Comparison of ENCODE assay signal across 12 cellular contexts in genomic region chr12:104175726-104176247, GRCh38.
"Had no signal": no experiment of that assay in that cellular context is flagged by ENCODE, and none has a peak within 500 bp of the region (broad histone marks: within the 10 kb centered on the region; RNA-seq: fewer than 3 reads in every experiment).

No MANE protein-coding gene starts in this region.

- H3K9me3 ChIP-seq: gastroesophageal sphincter, ovary, tibial nerve had no signal

- H3K27ac ChIP-seq: brain microvascular endothelial cell, ovary, skin epidermis had no signal

- H3K36me3 ChIP-seq: brain microvascular endothelial cell, gastroesophageal sphincter, ovary, tibial nerve had no signal

- H3K27me3 ChIP-seq: brain microvascular endothelial cell, gastroesophageal sphincter, ovary, tibial nerve had no signal

- H3K4me3 ChIP-seq: gastroesophageal sphincter, ovary, skin epidermis, tibial nerve had no signal

- ATAC-seq: activated T-cell treated with anti-CD3 and anti-CD28 coated beads, Interleukin-2, amount 50 U/mL, for 4 hours; gastroesophageal sphincter; T-helper 17 cell had no signal

- DNase-seq: activated CD4-positive, alpha-beta T cell treated with anti-CD3 and anti-CD28 coated beads, Interleukin-2, amount 10 ng/mL, durations not matched to agents 7 days and 5 days; activated CD4-positive, CD25-positive, alpha-beta regulatory T cell; activated gamma-delta T cell; activated naive CD8-positive, alpha-beta T cell treated with anti-CD3 and anti-CD28 coated beads for 36 hours; activated T-cell treated with anti-CD3 and anti-CD28 coated beads, Interleukin-2, amount 50 U/mL, for 4 hours; brain microvascular endothelial cell; ovary; stimulated activated CD4-positive, alpha-beta T cell treated with anti-CD3 and anti-CD28 coated beads, Interleukin-4, amount 100 ng/mL, for 4 hours; T-helper 17 cell had no signal
